In genomic region chr22:44906248-44906936, GRCh38 we compare ENCODE assay signal across 16 cellular contexts.
DNase-seq lines count a peak whose midpoint lies in the region; ATAC-seq and TF ChIP-seq lines count a peak whose summit lies in the region.
"Had no signal": no experiment of that assay in that cellular context is flagged by ENCODE, and none has a peak within 500 bp of the region (broad histone marks: within the 10 kb centered on the region; RNA-seq: fewer than 3 reads in every experiment).

No MANE protein-coding gene starts in this region.

- no peak overlapping the region for H2AFZ ChIP-seq in H9 (ENCODE audit: low read length)

- no peaks in the 10 kb centered on the region for H3K23me2 ChIP-seq in H9 (ENCODE audit: insufficient read length, low read depth, low read length, poor library complexity, severe bottlenecking)

- WGBS in H9 (ENCODE audit: extremely low coverage, insufficient read length, low lambda C conversion rate) = no CpG with 5 or more reads among the region's 21 CpGs
- 78 to 92% (median 81%) methylated on average over 15 to 21 of the region's 21 CpGs for WGBS in spleen, 5 donors

- no peak overlapping the region for H2BK20ac ChIP-seq in H9 (ENCODE audit: low read depth, low read length, poor library complexity, severe bottlenecking)

- POLR2A ChIA-PET in WTC11 (lab: Charles Lee) = no interaction called here
- POLR2A ChIA-PET in MCF 10A (lab: Yijun Ruan, JAX) = no interaction called here

- no TSS peak for BruUV-seq in MCF 10A (replicated peaks; lab: Mats Ljungman, UMichigan)

- H3K79me2 ChIP-seq in H9 (ENCODE audit: insufficient read depth, low read length) = no peaks in the 10 kb centered on the region

- no peaks in the 10 kb centered on the region for H4K20me1 ChIP-seq in H9 (ENCODE audit: control insufficient read depth, insufficient read depth, insufficient read length)

- H3K27ac ChIP-seq in H9 (ENCODE audit: insufficient read length, low read depth, low read length) = no peak overlapping the region
- no peak overlapping the region for H3K27ac ChIP-seq in spleen
- H3K27ac ChIP-seq: A549 had no signal

- no peak overlapping the region for H3K4me2 ChIP-seq in H9 (ENCODE audit: insufficient read depth, insufficient read length, low read length)
- H3K4me2 ChIP-seq: A549 had no signal

- H3K4ac ChIP-seq in H9 (ENCODE audit: low read depth, low read length) = no peak overlapping the region

- peaks cover 0 to 3% of the 10 kb centered on the region in 2 experiments; a peak in 1 of 4 replicates for H3K4me1 Mint-ChIP-seq in H9
- H3K4me1 Mint-ChIP-seq in WTC11 = no peaks in the 10 kb centered on the region
- peaks cover 5% of the 10 kb centered on the region for H3K4me1 Mint-ChIP-seq in MCF 10A (ENCODE audit: insufficient read depth, unreplicated experiment)
- H3K4me1 Mint-ChIP-seq: CD4-positive, CD25-positive, alpha-beta regulatory T cell had no signal

- H2AK5ac ChIP-seq in H9 (ENCODE audit: insufficient read length, low read length) = no peak overlapping the region

- no peak overlapping the region for H2BK5ac ChIP-seq in H9 (ENCODE audit: insufficient read length, low read length)

- no peaks in the 10 kb centered on the region for H3K79me1 ChIP-seq in H9 (ENCODE audit: insufficient read depth, low read depth, low read length, poor library complexity, severe bottlenecking)

- H4K5ac ChIP-seq in H9 (ENCODE audit: insufficient read length, low read depth, low read length) = no peak overlapping the region

- TF ChIP-seq CTCF in H9 (conservative IDR thresholded peaks at IDR 0.05) (no peak), WTC11 (IDR thresholded peaks at IDR 0.05) (no peak), spleen (IDR thresholded peaks at IDR 0.05 in 8 of 11, conservative IDR thresholded peaks at IDR 0.05 in 3 of 11) (no peak), MCF 10A (IDR thresholded peaks at IDR 0.05; ENCODE audit: unreplicated experiment) (no peak)

- H2BK12ac ChIP-seq in H9 (ENCODE audit: insufficient read length, low read depth, low read length) = no peak overlapping the region

- H3K36me3 ChIP-seq in spleen = no peaks in the 10 kb centered on the region

- H2BK120ac ChIP-seq in H9 (ENCODE audit: low read depth, low read length, poor library complexity, severe bottlenecking) = no peak overlapping the region

- ATAC-seq in WTC11 (no peak), HG02870 (IDR thresholded peaks at IDR 0.05; ENCODE audit: unreplicated experiment) (no peak), GM19328 (IDR thresholded peaks at IDR 0.05; ENCODE audit: unreplicated experiment) (no peak)
- ATAC-seq: A549, GM12878 had no signal

- no peak overlapping the region for H3K18ac ChIP-seq in H9 (ENCODE audit: insufficient read length, low read depth, low read length)

- no peak overlapping the region for H2BK15ac ChIP-seq in H9 (ENCODE audit: low read depth, low read length)

- no peak overlapping the region for H3K4me3 Mint-ChIP-seq in H9
- no peak overlapping the region for H3K4me3 Mint-ChIP-seq in WTC11
- H3K4me3 Mint-ChIP-seq in MCF 10A (ENCODE audit: unreplicated experiment) = no peak overlapping the region
- H3K4me3 Mint-ChIP-seq: CD4-positive, CD25-positive, alpha-beta regulatory T cell; HFFc6 had no signal

- H3K27me3 ChIP-seq in H9 (ENCODE audit: insufficient read depth, low read length) = no peaks in the 10 kb centered on the region
- peaks cover 0 to 32% (median 0%) of the 10 kb centered on the region in 7 donors for H3K27me3 ChIP-seq in spleen (replicated peaks in 1 of 7)

- no peak for DNase-seq in H9
- no peak for DNase-seq in WTC11 (ENCODE audit: low spot score)
- DNase-seq in mesenteric fat pad (ENCODE audit: low spot score) = peak; percentile 86
- DNase-seq in spleen = peak; percentile 51
- no peak for DNase-seq in GDM1 (lab: John Stamatoyannopoulos, UW)
- no peak for DNase-seq in MCF 10A (ENCODE audit: unreplicated experiment)
- DNase-seq: CD4-positive, CD25-positive, alpha-beta regulatory T cell; GOT3; HCEC 1CT; HFFc6; IMR-90; KBM-7 had no signal

- no peaks in the 10 kb centered on the region; the same call in 1 of the 2 replicates for H3K27me3 Mint-ChIP-seq in H9 (ENCODE audit: low read depth)
- H3K27me3 Mint-ChIP-seq in WTC11 (ENCODE audit: low read depth) = no peaks in the 10 kb centered on the region; the same call in 1 of the 2 replicates
- peaks cover 61% of the 10 kb centered on the region for H3K27me3 Mint-ChIP-seq in MCF 10A (ENCODE audit: insufficient read depth, unreplicated experiment)

- H4K8ac ChIP-seq in H9 (replicated peaks; ENCODE audit: insufficient read length, low read depth, low read length) = no peak overlapping the region

- H3K9ac ChIP-seq in H9 (ENCODE audit: extremely low read depth, insufficient read length, low read length) = no peak overlapping the region

- peaks cover 27% of the 10 kb centered on the region in 2 experiments for H3K9me3 Mint-ChIP-seq in H9
- H3K9me3 Mint-ChIP-seq in WTC11 = peaks cover 32% of the 10 kb centered on the region
- peaks cover 35% of the 10 kb centered on the region for H3K9me3 Mint-ChIP-seq in MCF 10A (ENCODE audit: unreplicated experiment)

- H3K36me3 Mint-ChIP-seq in H9 (ENCODE audit: insufficient read depth in 1 of 3, low read depth in 3 of 3) (peaks cover 69 to 84% (median 77%) of the 10 kb centered on the region in 3 experiments), WTC11 (peaks cover 87% of the 10 kb centered on the region), MCF 10A (ENCODE audit: insufficient read depth, unreplicated experiment) (peaks cover 7% of the 10 kb centered on the region)
- H3K36me3 Mint-ChIP-seq: CD4-positive, CD25-positive, alpha-beta regulatory T cell had no signal

- CTCF ChIA-PET in WTC11 (lab: Charles Lee) (no interaction called here), MCF 10A (lab: Yijun Ruan, JAX) (no interaction called here)

- H3T11ph ChIP-seq in H9 (ENCODE audit: low read length) = no peak overlapping the region

- no peak overlapping the region for H3K4me3 ChIP-seq in spleen
- H3K4me3 ChIP-seq: A549, GM12878 had no signal

- H3K56ac ChIP-seq in H9 (ENCODE audit: insufficient read length, low read depth, low read length) = no peak overlapping the region

- no peak for TF ChIP-seq POLR2A in spleen (IDR thresholded peaks at IDR 0.05)

- intact Hi-C loops in spleen (cut with DNase I; ENCODE audit: low total_unique reads) = no loop called here
- intact Hi-C loops in MCF 10A (cut with micrococcal nuclease) = no loop called here

- H3K9me3 ChIP-seq in H9 (ENCODE audit: control insufficient read depth, low read depth, low read length) (peaks cover 11% of the 10 kb centered on the region), spleen (peaks cover 1 to 32% (median 25%) of the 10 kb centered on the region in 8 donors)

- H3K4me1 ChIP-seq in H9 (ENCODE audit: insufficient read depth, low read length) (no peaks in the 10 kb centered on the region), spleen (no peaks in the 10 kb centered on the region)
- H3K4me1 ChIP-seq: A549 had no signal

- H3K23ac ChIP-seq in H9 (ENCODE audit: insufficient read length, low read depth, low read length) = no peak overlapping the region

- H4K91ac ChIP-seq in H9 (ENCODE audit: insufficient read length, low read depth, low read length) = no peak overlapping the region

- peak overlapping the region; percentile 3 to 68 (median 11); a peak in 4 of 7 replicates for H3K27ac Mint-ChIP-seq in H9
- 0 out of 2 replicates have a peak overlapping the region, but pooled peaks have one; percentile 21 for H3K27ac Mint-ChIP-seq in WTC11
- H3K27ac Mint-ChIP-seq in MCF 10A (ENCODE audit: low read depth, unreplicated experiment) = no peak overlapping the region
- H3K27ac Mint-ChIP-seq: CD4-positive, CD25-positive, alpha-beta regulatory T cell; HFFc6 had no signal

- no peak overlapping the region for H3K14ac ChIP-seq in H9 (ENCODE audit: insufficient read depth, low read length)

TF ChIP-seq in WTC11, 78 proteins besides CTCF, POLR2A, EP300 and RAD21:
- TF ChIP-seq ZNF416 (CRISPR knock-in tag; IDR thresholded peaks at IDR 0.05) (no peak), NR3C1 (CRISPR knock-in tag; conservative IDR thresholded peaks at IDR 0.05; ENCODE audit: low read depth) (no peak)

Comparison
In these comparisons a context has a peak if more than half of its experiments do, and no peak if none do; other contexts are left out.
1. DNase-seq: peak in mesenteric fat pad (single experiment) and spleen (single experiment); none in H9 (single experiment), WTC11 (single experiment), GDM1 (single experiment) and MCF 10A (single experiment).